22 cellular contexts compared by ENCODE assay signal in genomic region chr13:107379398-107380155, GRCh38.
DNase-seq lines count a peak whose midpoint lies in the region; FAIRE-seq and TF ChIP-seq lines count a peak whose summit lies in the region.
"Had no signal": no experiment of that assay in that cellular context is flagged by ENCODE, and none has a peak within 500 bp of the region (broad histone marks: within the 10 kb centered on the region; RNA-seq: fewer than 3 reads in every experiment).

No MANE protein-coding gene starts in this region.

- TF ChIP-seq CTCF in foreskin fibroblast (IDR thresholded peaks at IDR 0.05; ENCODE audit: low read depth, low read length) = no peak

- peak; percentile 44 for FAIRE-seq in RCC 7860 (lab: Jason Lieb, UNC)
- FAIRE-seq: GM19239, HepG2, K562 had no signal

- DNase-seq in NCI-H1417 (lab: John Stamatoyannopoulos, UW) (peak in 2 of 3 experiments; percentile 63 to 86), NCI-H1417 treated with DMSO at 0.1 percent for 48 hours (lab: John Stamatoyannopoulos, UW) (no peak), RCC 7860 (ENCODE audit: low spot score) (no peak), kidney tubule cell (ENCODE audit: low spot score) (peak; percentile 66), foreskin fibroblast (no peak), posterior vena cava (ENCODE audit: low spot score) (no peak)
- no peak for DNase-seq in stimulated activated naive CD4-positive, alpha-beta T cell treated with Interleukin-2 at 50 U/mL for 16 hours (lab: John Stamatoyannopoulos, UW)
- DNase-seq: CD4-positive, CD25-positive, alpha-beta regulatory T cell; DMS153; H7; Kasumi-1; NCI-H1092 treated with DMSO at 0.1 percent for 48 hours; NCI-H146; NCI-H2029; NCI-H2227 treated with DMSO at 0.1 percent for 48 hours; NCI-H774; NK-92 treated with Interleukin-12 subunit alpha and Interleukin-12 subunit beta, amount 100 ng/mL, for 24 hours; PC-3 had no signal

- H3K4me3 ChIP-seq in foreskin fibroblast (ENCODE audit: low read depth in 1 of 2, low read length in 2 of 2) = no peak overlapping the region
- H3K4me3 ChIP-seq: K562, SJSA1 had no signal

- intact Hi-C loops in posterior vena cava (cut with DNase I) = no loop called here

Comparison
In these comparisons a context has a peak if more than half of its experiments do, and no peak if none do; other contexts are left out.
1. DNase-seq: peak in NCI-H1417 (2 of 3) and kidney tubule cell (single experiment); none in NCI-H1417 treated with DMSO at 0.1 percent for 48 hours (single experiment), RCC 7860 (single experiment), stimulated activated naive CD4-positive, alpha-beta T cell treated with Interleukin-2 at 50 U/mL for 16 hours (single experiment), foreskin fibroblast (0 of 2) and posterior vena cava (single experiment).